ENCODE assay signal across 11 cellular contexts in genomic region chr4:123352240-123352945, GRCh38. TPM values are rescaled to one million over a fixed set of nuclear protein-coding genes. Genes with fewer than 3 reads are reported as not detected.
DNase-seq lines count a peak whose midpoint lies in the region; ATAC-seq and TF ChIP-seq lines count a peak whose summit lies in the region.
"Had no signal": no experiment of that assay in that cellular context is flagged by ENCODE, and none has a peak within 500 bp of the region (broad histone marks: within the 10 kb centered on the region; RNA-seq: fewer than 3 reads in every experiment).

No MANE protein-coding gene starts in this region.

- H3K79me2 ChIP-seq in PC-3 (ENCODE audit: low read length) = no peaks in the 10 kb centered on the region

- POLR2A ChIA-PET in PC-3 (lab: Charles Lee; ENCODE audit: unreplicated experiment) = no interaction called here

- H3K36me3 ChIP-seq in PC-3 (ENCODE audit: low read depth, low read length) (no peaks in the 10 kb centered on the region), psoas muscle (ENCODE audit: insufficient read depth in 1 of 2, low read depth in 1 of 2) (no peaks in the 10 kb centered on the region)
- H3K36me3 ChIP-seq: sigmoid colon, thoracic aorta had no signal

- no peak overlapping the region for H3K4me2 ChIP-seq in PC-3 (ENCODE audit: low read length)

- TF ChIP-seq CTCF in PC-3 (conservative IDR thresholded peaks at IDR 0.05; ENCODE audit: low read depth, low read length) (no peak), fibroblast of mammary gland (conservative IDR thresholded peaks at IDR 0.05; ENCODE audit: control insufficient read depth, insufficient read depth, low read depth, low read length) (no peak), psoas muscle (IDR thresholded peaks at IDR 0.05) (no peak)

- H3K9me3 ChIP-seq in PC-3 (ENCODE audit: low read length) (no peaks in the 10 kb centered on the region), psoas muscle (no peaks in the 10 kb centered on the region)
- H3K9me3 ChIP-seq: sigmoid colon, thoracic aorta had no signal

- CTCF ChIA-PET in PC-3 (lab: Charles Lee) = no interaction called here

- ATAC-seq in PC-3 (peak; percentile 18; the same call in 1 of the 2 replicates), psoas muscle (peak; percentile 35 to 67 (median 43)), GM21717 (IDR thresholded peaks at IDR 0.05; ENCODE audit: unreplicated experiment) (no peak), HG03342 (IDR thresholded peaks at IDR 0.05; ENCODE audit: unreplicated experiment) (no peak), GM21576 (IDR thresholded peaks at IDR 0.05; ENCODE audit: unreplicated experiment) (no peak)

- peak; percentile 35 for DNase-seq in GM03348 (ENCODE audit: low spot score)
- no peak for DNase-seq in PC-3
- DNase-seq in fibroblast of mammary gland (ENCODE audit: low read depth) = peak; percentile 62
- DNase-seq in psoas muscle = no peak
- DNase-seq in NCI-H524 (lab: John Stamatoyannopoulos, UW) = no peak
- DNase-seq: SHP77 treated with DMSO at 0.1 percent for 48 hours, sigmoid colon had no signal

- H2AFZ ChIP-seq in PC-3 (ENCODE audit: low read length) = no peak overlapping the region

- no peaks in the 10 kb centered on the region for H3F3A ChIP-seq in PC-3 (ENCODE audit: low read length, unreplicated experiment)

- H3K4me3 ChIP-seq in PC-3 (ENCODE audit: low read length) = no peak overlapping the region
- H3K4me3 ChIP-seq in fibroblast of mammary gland (ENCODE audit: control insufficient read depth, low read depth, low read length) = no peak overlapping the region
- peak overlapping the region; percentile 8 for H3K4me3 ChIP-seq in psoas muscle
- H3K4me3 ChIP-seq: sigmoid colon, thoracic aorta had no signal

- intact Hi-C loops in PC-3 (cut with micrococcal nuclease) = no loop called here
- intact Hi-C loops in psoas muscle (cut with DNase I) = loop anchor here in 1 of 2 donors (5.0 kb wide), 1 partner anchor 45 kb away; the partner anchor contains the start of gene SPRY1

- H3K27me3 ChIP-seq in PC-3 (ENCODE audit: low read length) = no peaks in the 10 kb centered on the region
- no peaks in the 10 kb centered on the region for H3K27me3 ChIP-seq in psoas muscle (ENCODE audit: insufficient read depth in 3 of 3, low read length in 2 of 3)
- H3K27me3 ChIP-seq: sigmoid colon had no signal

- no peak overlapping the region for H3K27ac ChIP-seq in PC-3 (ENCODE audit: low read length)
- H3K27ac ChIP-seq in psoas muscle = peak overlapping the region; percentile 66
- H3K27ac ChIP-seq: thoracic aorta had no signal

- H3K4me1 ChIP-seq in PC-3 (ENCODE audit: insufficient read depth, low read length) (no peaks in the 10 kb centered on the region), psoas muscle (peaks cover 16% of the 10 kb centered on the region)

- H3K9me2 ChIP-seq in PC-3 (replicated peaks; ENCODE audit: low read length) = no peaks in the 10 kb centered on the region

- BruUV-seq in PC-3 (replicated peaks; lab: Mats Ljungman, UMichigan) = no TSS peak

- no peak overlapping the region for H3K9ac ChIP-seq in PC-3 (ENCODE audit: low read length)

- 15 to 24% (median 17%) methylated on average over 6 of the region's 6 CpGs for WGBS in psoas muscle, 3 donors

- no peaks in the 10 kb centered on the region for H4K20me1 ChIP-seq in PC-3 (ENCODE audit: low read length)

RNA-seq across cellular contexts. Expression of gene SPRY1, which starts 44.2 kb away (rescaled TPM):
- total RNA-seq in PC-3 (2014; rRNA removed) = 26.4 and 30.6 TPM in 2 replicates
- total RNA-seq in psoas muscle = 100 to 1,000 TPM in 2 of 4 donors, 10 to 100 TPM in 2; 41.1 to 104 (median 96.9) TPM
- polyA plus RNA-seq in psoas muscle = 10 to 100 TPM; 19.2 to 24.6 (median 22.9) TPM

Comparison
In these comparisons a context has a peak if more than half of its experiments do, and no peak if none do; other contexts are left out.
1. DNase-seq: peak in GM03348 (single experiment) and fibroblast of mammary gland (single experiment); none in PC-3 (single experiment), psoas muscle (0 of 2) and NCI-H524 (0 of 2).
2. ATAC-seq: peak in PC-3 (single experiment) and psoas muscle (4 of 4); none in GM21717 (single experiment), HG03342 (single experiment) and GM21576 (single experiment).